Comparison of ENCODE assay signal across 9 cellular contexts in the genomic region with DNA sequence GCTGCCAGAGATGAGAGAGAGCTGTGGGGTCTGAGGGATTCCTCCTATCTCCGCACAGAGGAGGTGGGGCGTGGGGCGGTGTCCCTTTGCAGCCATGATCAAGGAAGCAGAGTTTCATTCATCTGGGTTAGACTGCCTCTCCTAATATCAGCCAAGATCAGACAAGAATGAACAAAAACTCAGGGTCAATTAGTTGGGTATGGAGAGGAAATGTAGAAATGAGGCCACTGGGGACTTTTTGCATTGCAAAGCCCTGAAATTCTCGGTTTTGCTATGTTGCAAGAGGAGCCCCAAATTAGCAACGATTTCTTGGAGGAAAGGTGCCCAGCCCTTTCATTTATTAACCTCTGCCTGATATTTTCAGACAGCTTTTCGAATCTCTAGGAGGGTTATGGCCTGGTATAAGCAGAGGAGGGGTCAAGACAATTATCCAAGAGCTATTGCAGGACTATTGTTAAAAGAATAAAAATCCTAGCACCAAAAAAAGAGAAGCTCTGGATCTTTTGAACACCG. TPM values are rescaled to one million over a fixed set of nuclear protein-coding genes. Genes with fewer than 3 reads are reported as not detected.
DNase-seq lines count a peak whose midpoint lies in the region; ATAC-seq lines count a peak whose summit lies in the region.
"Had no signal": no experiment of that assay in that cellular context is flagged by ENCODE, and none has a peak within 500 bp of the region (broad histone marks: within the 10 kb centered on the region; RNA-seq: fewer than 3 reads in every experiment).

No MANE protein-coding gene starts in this region.

- peaks cover 0 to 5% (median 0%) of the 10 kb centered on the region in 3 experiments for H3K27me3 ChIP-seq in neuronal stem cell (ENCODE audit: control insufficient read depth in 3 of 3, insufficient read depth in 3 of 3, low read depth in 1 of 3, low read length in 3 of 3)
- H3K27me3 ChIP-seq: tibial artery had no signal

- no peaks in the 10 kb centered on the region for H3K9me3 Mint-ChIP-seq in naive thymus-derived CD8-positive, alpha-beta T cell

- no peaks in the 10 kb centered on the region for H3K9me3 ChIP-seq in neuronal stem cell (replicated peaks in 1 of 2; ENCODE audit: control insufficient read depth in 2 of 2, insufficient read depth in 1 of 2, low read depth in 1 of 2, low read length in 2 of 2)
- H3K9me3 ChIP-seq: tibial artery had no signal

- no peak overlapping the region for H3K4me3 Mint-ChIP-seq in naive thymus-derived CD8-positive, alpha-beta T cell

- no peak overlapping the region for H3K18ac ChIP-seq in neuronal stem cell (ENCODE audit: low read length)

- peak overlapping the region; percentile 1 for H3K9ac ChIP-seq in neuronal stem cell (ENCODE audit: low read depth, low read length, poor library complexity)

- H3K4me1 Mint-ChIP-seq in naive thymus-derived CD8-positive, alpha-beta T cell, result peaks cover 1 to 20% (median 3%) of the 10 kb centered on the region in 4 donors

- no peaks in the 10 kb centered on the region for H3K36me3 ChIP-seq in neuronal stem cell (replicated peaks in 1 of 2; ENCODE audit: control insufficient read depth in 2 of 2, insufficient read depth in 2 of 2, low read length in 2 of 2)
- H3K36me3 ChIP-seq: tibial artery had no signal

- no peak overlapping the region for H3K23ac ChIP-seq in neuronal stem cell (ENCODE audit: low read depth, low read length, poor library complexity)

- no peaks in the 10 kb centered on the region for H3K79me1 ChIP-seq in neuronal stem cell (ENCODE audit: low read depth, low read length)

- peaks cover 2 to 9% (median 6%) of the 10 kb centered on the region in 5 donors for H3K27me3 Mint-ChIP-seq in naive thymus-derived CD8-positive, alpha-beta T cell

- no peak overlapping the region for H3K4me3 ChIP-seq in neuronal stem cell (ENCODE audit: low read length in 2 of 2)
- H3K4me3 ChIP-seq: tibial artery had no signal

- DNase-seq in neuronal stem cell (ENCODE audit: low spot score), result no peak
- no peak for DNase-seq in DMS53 (lab: John Stamatoyannopoulos, UW)
- DNase-seq in T1000 (lab: John Stamatoyannopoulos, UW), result no peak
- DNase-seq in naive thymus-derived CD8-positive, alpha-beta T cell, result no peak
- DNase-seq: NCI-H2081, tibial artery had no signal

- POLR2A ChIA-PET in naive thymus-derived CD8-positive, alpha-beta T cell (lab: Charles Lee), result no interaction called here

- H2AK5ac ChIP-seq in neuronal stem cell (ENCODE audit: low read depth, low read length), result no peak overlapping the region

- WGBS in neuronal stem cell (ENCODE audit: extremely low coverage in 2 of 2, insufficient read length in 2 of 2, insufficient replicate concordance in 1 of 2), 2 donors, result no CpG with 5 or more reads among the region's 7 CpGs

- no peak overlapping the region for H4K8ac ChIP-seq in neuronal stem cell (ENCODE audit: low read depth, low read length)

- no peak overlapping the region for H4K91ac ChIP-seq in neuronal stem cell (ENCODE audit: low read depth, low read length, poor library complexity)

- no peak overlapping the region for H2BK12ac ChIP-seq in neuronal stem cell (ENCODE audit: low read length)

- no peak overlapping the region for H2BK15ac ChIP-seq in neuronal stem cell (ENCODE audit: low read length)

- no peak overlapping the region for H2AFZ ChIP-seq in neuronal stem cell (ENCODE audit: low read length)

- H3K14ac ChIP-seq in neuronal stem cell (ENCODE audit: low read length), result no peak overlapping the region

- no peak overlapping the region for H2BK120ac ChIP-seq in neuronal stem cell (ENCODE audit: low read depth, low read length)

- no peak overlapping the region for H3K27ac ChIP-seq in neuronal stem cell (replicated peaks; ENCODE audit: low read length)
- H3K27ac ChIP-seq: tibial artery had no signal

- H3K4me2 ChIP-seq in neuronal stem cell (ENCODE audit: insufficient read depth, low read length, poor library complexity, severe bottlenecking), result no peak overlapping the region

- no peak overlapping the region for H3K4ac ChIP-seq in neuronal stem cell (ENCODE audit: low read length)

- H2BK5ac ChIP-seq in neuronal stem cell (ENCODE audit: low read length), result no peak overlapping the region

- H3K4me1 ChIP-seq in neuronal stem cell (ENCODE audit: control insufficient read depth in 2 of 2, insufficient read depth in 1 of 2, low read depth in 1 of 2, low read length in 2 of 2), result no peaks in the 10 kb centered on the region
- H3K4me1 ChIP-seq: tibial artery had no signal

- H3K27ac Mint-ChIP-seq in naive thymus-derived CD8-positive, alpha-beta T cell, result no peak overlapping the region

- H3K36me3 Mint-ChIP-seq in naive thymus-derived CD8-positive, alpha-beta T cell, result no peaks in the 10 kb centered on the region

- ATAC-seq in GM18873 (IDR thresholded peaks at IDR 0.05; ENCODE audit: low FRiP score, unreplicated experiment) (peak; percentile 67), GM21786 (IDR thresholded peaks at IDR 0.05; ENCODE audit: unreplicated experiment) (peak; percentile 67), HG03520 (IDR thresholded peaks at IDR 0.05; ENCODE audit: unreplicated experiment) (peak; percentile 56)
- ATAC-seq in naive thymus-derived CD8-positive, alpha-beta T cell, result no peak

RNA-seq across cellular contexts. Expression of a gene that starts 34.3 kb away (rescaled TPM):
- 0.25 TPM for polyA plus RNA-seq in neuronal stem cell (2013, experiment 1 of 2)
- polyA plus RNA-seq in neuronal stem cell (2013, experiment 2 of 2), result 0.26 TPM
- 10 to 100 TPM in 1 of 2 experiments, 1 to 10 TPM in 1; 8.2 to 10.7 TPM for total RNA-seq in naive thymus-derived CD8-positive, alpha-beta T cell
- polyA plus RNA-seq in naive thymus-derived CD8-positive, alpha-beta T cell, result 1 to 10 TPM; 2.2 to 3.2 (median 2.3) TPM

Comparison
In these comparisons a context has a peak if more than half of its experiments do, and no peak if none do; other contexts are left out.
1. ATAC-seq: peak in GM18873 (single experiment), GM21786 (single experiment) and HG03520 (single experiment); none in naive thymus-derived CD8-positive, alpha-beta T cell (0 of 2).